21 cellular contexts compared by ENCODE assay signal in the genomic region with DNA sequence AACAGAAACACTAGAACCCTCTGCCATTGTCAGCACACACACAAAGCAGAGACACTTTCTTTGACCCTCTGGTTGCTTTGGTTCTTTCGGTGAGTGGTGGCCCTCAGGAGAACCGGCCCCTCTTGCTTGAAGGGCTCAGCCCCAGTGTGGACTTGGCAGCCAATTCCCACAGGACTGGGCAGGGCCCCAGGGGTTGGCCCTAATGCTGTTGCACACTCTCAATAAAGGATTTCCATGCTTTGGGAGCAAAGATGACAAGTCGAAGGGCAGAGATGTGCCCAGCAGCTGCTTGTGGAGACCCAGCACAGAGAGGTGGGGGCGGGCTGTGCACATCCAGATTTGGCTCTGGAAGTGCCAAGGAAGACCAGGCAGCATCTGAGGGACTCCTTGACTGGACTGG.
DNase-seq lines count a peak whose midpoint lies in the region; ATAC-seq, FAIRE-seq and TF ChIP-seq lines count a peak whose summit lies in the region.
"Had no signal": no experiment of that assay in that cellular context is flagged by ENCODE, and none has a peak within 500 bp of the region (broad histone marks: within the 10 kb centered on the region; RNA-seq: fewer than 3 reads in every experiment).

No MANE protein-coding gene starts in this region.

- H3K79me2 ChIP-seq in GM23338 (replicated peaks; ENCODE audit: insufficient read depth) = no peaks in the 10 kb centered on the region

- no peak for TF ChIP-seq POLR2A in right lobe of liver (IDR thresholded peaks at IDR 0.05)

- DNase-seq in GM23338 (ENCODE audit: low spot score) (no peak), bronchial epithelial cell (ENCODE audit: low read depth) (no peak), left colon (no peak), right lobe of liver (peak in 1 of 3 donors; percentile 77), LoVo (ENCODE audit: low spot score) (no peak), GOT3 (lab: John Stamatoyannopoulos, UW) (no peak), MV-4-11 (lab: John Stamatoyannopoulos, UW) (no peak)
- DNase-seq: AML-193; Caco-2; CD4-positive, alpha-beta T cell; GM23248 had no signal

- 0 out of 2 replicates have a peak overlapping the region, but pooled peaks have one; percentile 21 for H3K4me2 ChIP-seq in GM23338
- H3K4me2 ChIP-seq: A549 had no signal

- no peak overlapping the region for H3K4me3 ChIP-seq in GM23338
- H3K4me3 ChIP-seq in bronchial epithelial cell (ENCODE audit: low read depth, low read length) = no peak overlapping the region
- H3K4me3 ChIP-seq in right lobe of liver = no peak overlapping the region
- H3K4me3 ChIP-seq: A549, GM23248, HAP-1 had no signal

- H3K27me3 Mint-ChIP-seq in GM23338 (ENCODE audit: insufficient read depth, low read depth, poor library complexity) = peaks cover 10% of the 10 kb centered on the region
- H3K27me3 Mint-ChIP-seq: CD4-positive, alpha-beta T cell had no signal

- no peak overlapping the region for H2AFZ ChIP-seq in GM23338
- H2AFZ ChIP-seq: GM23248 had no signal

- H3K9me3 Mint-ChIP-seq in GM23338 = peaks cover 9% of the 10 kb centered on the region; the same call in 2 of the 3 replicates
- H3K9me3 Mint-ChIP-seq: CD4-positive, alpha-beta T cell had no signal

- H3K27ac ChIP-seq in GM23338 (ENCODE audit: low read depth) = no peak overlapping the region
- H3K27ac ChIP-seq in right lobe of liver = peak overlapping the region in 1 of 3 donors; percentile 56
- H3K27ac ChIP-seq: 22Rv1, A549, C4-2B, GM23248, HL-60 had no signal

- H3K4me1 Mint-ChIP-seq in GM23338 = peaks cover 19% of the 10 kb centered on the region
- H3K4me1 Mint-ChIP-seq: IgD-negative memory B cell had no signal

- no peak overlapping the region for H3K4me3 Mint-ChIP-seq in GM23338
- H3K4me3 Mint-ChIP-seq: CD4-positive, alpha-beta T cell; IgD-negative memory B cell had no signal

- TF ChIP-seq CTCF in GM23338 (conservative IDR thresholded peaks at IDR 0.05; ENCODE audit: low read depth in 2 of 2) (no peak), bronchial epithelial cell (IDR thresholded peaks at IDR 0.05; ENCODE audit: insufficient read depth, low read length, severe bottlenecking) (no peak), right lobe of liver (IDR thresholded peaks at IDR 0.05) (no peak)

- H3K4me1 ChIP-seq in GM23338 (ENCODE audit: insufficient read depth) (peaks cover 20% of the 10 kb centered on the region), right lobe of liver (peaks cover 0 to 42% (median 13%) of the 10 kb centered on the region in 4 donors)
- H3K4me1 ChIP-seq: A549, Caco-2, HAP-1 had no signal

- H3K36me3 Mint-ChIP-seq in GM23338 (ENCODE audit: low read depth) = no peaks in the 10 kb centered on the region; the same call in 2 of the 3 replicates
- H3K36me3 Mint-ChIP-seq: IgD-negative memory B cell had no signal

- no peaks in the 10 kb centered on the region for H3K9me3 ChIP-seq in right lobe of liver
- H3K9me3 ChIP-seq: A549, Caco-2, HAP-1 had no signal

- H3F3A ChIP-seq in GM23338 (replicated peaks; ENCODE audit: low read depth) = no peaks in the 10 kb centered on the region

- ATAC-seq in GM23338 (no peak), left colon (peak; percentile 9), right lobe of liver (peak; percentile 23 to 54 (median 40))
- ATAC-seq: A549 had no signal

- WGBS in right lobe of liver (ENCODE audit: insufficient coverage, low coverage, low lambda C conversion rate, missing lambda C conversion rate) = 57% methylated on average over 1 of the region's 4 CpGs

- no peaks in the 10 kb centered on the region for H3K9me2 ChIP-seq in GM23338 (ENCODE audit: insufficient read depth)

- H3K27ac Mint-ChIP-seq in GM23338 = no peak overlapping the region; the same call in 1 of the 2 replicates
- H3K27ac Mint-ChIP-seq: CD4-positive, alpha-beta T cell; IgD-negative memory B cell had no signal

- no peaks in the 10 kb centered on the region for H3K27me3 ChIP-seq in GM23338 (ENCODE audit: insufficient read depth)
- no peaks in the 10 kb centered on the region for H3K27me3 ChIP-seq in bronchial epithelial cell (ENCODE audit: control insufficient read depth, insufficient read depth, low read length)
- no peaks in the 10 kb centered on the region for H3K27me3 ChIP-seq in right lobe of liver

- FAIRE-seq in bronchial epithelial cell (lab: Jason Lieb, UNC) = peak; percentile 40
- FAIRE-seq: A549, D721Med, G401.6, GM12891, GM19239 had no signal

- intact Hi-C loops in left colon (cut with DNase I, micrococcal nuclease) = no loop called here
- intact Hi-C loops in right lobe of liver (cut with DNase I) = no loop called here

- H3K36me3 ChIP-seq in GM23338 (ENCODE audit: insufficient read depth) (no peaks in the 10 kb centered on the region), bronchial epithelial cell (ENCODE audit: control insufficient read depth, insufficient read depth, low read length) (no peaks in the 10 kb centered on the region), right lobe of liver (no peaks in the 10 kb centered on the region)
- H3K36me3 ChIP-seq: HAP-1 had no signal

- H4K20me1 ChIP-seq in GM23338 (replicated peaks; ENCODE audit: insufficient read depth) = no peaks in the 10 kb centered on the region

TF ChIP-seq in GM23338, 12 proteins besides CTCF, POLR2A, EP300 and RAD21 (continues in another document):
- TF ChIP-seq, protein P1, sequence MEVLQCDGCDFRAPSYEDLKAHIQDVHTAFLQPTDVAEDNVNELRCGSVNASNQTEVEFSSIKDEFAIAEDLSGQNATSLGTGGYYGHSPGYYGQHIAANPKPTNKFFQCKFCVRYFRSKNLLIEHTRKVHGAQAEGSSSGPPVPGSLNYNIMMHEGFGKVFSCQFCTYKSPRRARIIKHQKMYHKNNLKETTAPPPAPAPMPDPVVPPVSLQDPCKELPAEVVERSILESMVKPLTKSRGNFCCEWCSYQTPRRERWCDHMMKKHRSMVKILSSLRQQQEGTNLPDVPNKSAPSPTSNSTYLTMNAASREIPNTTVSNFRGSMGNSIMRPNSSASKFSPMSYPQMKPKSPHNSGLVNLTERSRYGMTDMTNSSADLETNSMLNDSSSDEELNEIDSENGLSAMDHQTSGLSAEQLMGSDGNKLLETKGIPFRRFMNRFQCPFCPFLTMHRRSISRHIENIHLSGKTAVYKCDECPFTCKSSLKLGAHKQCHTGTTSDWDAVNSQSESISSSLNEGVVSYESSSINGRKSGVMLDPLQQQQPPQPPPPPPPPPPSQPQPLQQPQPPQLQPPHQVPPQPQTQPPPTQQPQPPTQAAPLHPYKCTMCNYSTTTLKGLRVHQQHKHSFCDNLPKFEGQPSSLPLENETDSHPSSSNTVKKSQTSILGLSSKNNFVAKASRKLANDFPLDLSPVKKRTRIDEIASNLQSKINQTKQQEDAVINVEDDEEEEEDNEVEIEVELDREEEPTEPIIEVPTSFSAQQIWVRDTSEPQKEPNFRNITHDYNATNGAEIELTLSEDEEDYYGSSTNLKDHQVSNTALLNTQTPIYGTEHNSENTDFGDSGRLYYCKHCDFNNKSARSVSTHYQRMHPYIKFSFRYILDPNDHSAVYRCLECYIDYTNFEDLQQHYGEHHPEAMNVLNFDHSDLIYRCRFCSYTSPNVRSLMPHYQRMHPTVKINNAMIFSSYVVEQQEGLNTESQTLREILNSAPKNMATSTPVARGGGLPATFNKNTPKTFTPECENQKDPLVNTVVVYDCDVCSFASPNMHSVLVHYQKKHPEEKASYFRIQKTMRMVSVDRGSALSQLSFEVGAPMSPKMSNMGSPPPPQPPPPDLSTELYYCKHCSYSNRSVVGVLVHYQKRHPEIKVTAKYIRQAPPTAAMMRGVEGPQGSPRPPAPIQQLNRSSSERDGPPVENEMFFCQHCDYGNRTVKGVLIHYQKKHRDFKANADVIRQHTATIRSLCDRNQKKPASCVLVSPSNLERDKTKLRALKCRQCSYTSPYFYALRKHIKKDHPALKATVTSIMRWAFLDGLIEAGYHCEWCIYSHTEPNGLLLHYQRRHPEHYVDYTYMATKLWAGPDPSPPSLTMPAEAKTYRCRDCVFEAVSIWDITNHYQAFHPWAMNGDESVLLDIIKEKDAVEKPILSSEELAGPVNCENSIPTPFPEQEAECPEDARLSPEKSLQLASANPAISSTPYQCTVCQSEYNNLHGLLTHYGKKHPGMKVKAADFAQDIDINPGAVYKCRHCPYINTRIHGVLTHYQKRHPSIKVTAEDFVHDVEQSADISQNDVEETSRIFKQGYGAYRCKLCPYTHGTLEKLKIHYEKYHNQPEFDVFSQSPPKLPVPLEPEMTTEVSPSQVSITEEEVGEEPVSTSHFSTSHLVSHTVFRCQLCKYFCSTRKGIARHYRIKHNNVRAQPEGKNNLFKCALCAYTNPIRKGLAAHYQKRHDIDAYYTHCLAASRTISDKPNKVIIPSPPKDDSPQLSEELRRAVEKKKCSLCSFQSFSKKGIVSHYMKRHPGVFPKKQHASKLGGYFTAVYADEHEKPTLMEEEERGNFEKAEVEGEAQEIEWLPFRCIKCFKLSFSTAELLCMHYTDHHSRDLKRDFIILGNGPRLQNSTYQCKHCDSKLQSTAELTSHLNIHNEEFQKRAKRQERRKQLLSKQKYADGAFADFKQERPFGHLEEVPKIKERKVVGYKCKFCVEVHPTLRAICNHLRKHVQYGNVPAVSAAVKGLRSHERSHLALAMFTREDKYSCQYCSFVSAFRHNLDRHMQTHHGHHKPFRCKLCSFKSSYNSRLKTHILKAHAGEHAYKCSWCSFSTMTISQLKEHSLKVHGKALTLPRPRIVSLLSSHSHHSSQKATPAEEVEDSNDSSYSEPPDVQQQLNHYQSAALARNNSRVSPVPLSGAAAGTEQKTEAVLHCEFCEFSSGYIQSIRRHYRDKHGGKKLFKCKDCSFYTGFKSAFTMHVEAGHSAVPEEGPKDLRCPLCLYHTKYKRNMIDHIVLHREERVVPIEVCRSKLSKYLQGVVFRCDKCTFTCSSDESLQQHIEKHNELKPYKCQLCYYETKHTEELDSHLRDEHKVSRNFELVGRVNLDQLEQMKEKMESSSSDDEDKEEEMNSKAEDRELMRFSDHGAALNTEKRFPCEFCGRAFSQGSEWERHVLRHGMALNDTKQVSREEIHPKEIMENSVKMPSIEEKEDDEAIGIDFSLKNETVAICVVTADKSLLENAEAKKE (CRISPR knock-in tag; IDR thresholded peaks at IDR 0.05) = no peak
- TF ChIP-seq JUNB (IDR thresholded peaks at IDR 0.05; ENCODE audit: unreplicated experiment) (no peak), ZNF331 (CRISPR knock-in tag; IDR thresholded peaks at IDR 0.05; ENCODE audit: low read depth) (no peak), NANOG (IDR thresholded peaks at IDR 0.05; ENCODE audit: borderline replicate concordance) (no peak)
